Comparison of ENCODE assay signal across 1 cellular context in the genomic region with DNA sequence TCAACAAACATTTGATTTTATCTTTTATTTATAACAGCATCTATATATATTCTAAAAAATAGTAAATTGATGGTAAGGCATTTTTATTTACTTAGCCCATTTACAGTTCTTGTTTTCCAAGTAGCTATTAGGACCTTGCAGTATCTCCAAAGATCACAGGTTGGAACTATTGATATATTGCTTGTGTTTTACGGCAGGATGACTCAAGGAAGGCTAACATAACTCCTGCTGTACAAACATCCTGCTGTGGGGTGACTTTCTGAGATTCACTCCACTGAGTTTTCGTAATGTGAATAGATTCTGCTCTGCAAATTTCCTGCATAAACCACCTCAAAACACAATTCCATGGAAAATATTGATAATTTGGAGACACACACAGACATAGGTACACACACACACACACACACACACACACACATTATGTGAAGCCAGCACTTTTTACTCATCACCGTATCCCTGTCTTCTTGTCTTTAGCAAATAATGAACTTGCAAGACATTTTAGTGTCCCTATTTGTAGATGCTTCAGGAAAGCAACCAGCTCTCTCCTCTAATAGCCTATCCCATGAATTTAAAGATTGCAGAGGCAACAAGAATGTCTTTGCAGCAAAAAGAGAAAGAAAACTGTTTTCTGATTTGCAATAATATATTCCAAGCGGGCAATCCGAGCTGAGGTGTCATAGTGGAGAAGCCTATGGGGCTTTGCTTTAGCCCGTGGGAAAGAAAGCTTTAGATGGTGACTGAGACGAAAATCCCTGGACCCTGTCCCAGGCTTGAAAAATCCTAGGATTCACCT.
TF ChIP-seq lines count a peak whose summit lies in the region.

No MANE protein-coding gene starts in this region.

TF ChIP-seq in WTC11, 78 proteins besides CTCF, POLR2A, EP300 and RAD21 (continued from another document):
- TF ChIP-seq, protein P1, sequence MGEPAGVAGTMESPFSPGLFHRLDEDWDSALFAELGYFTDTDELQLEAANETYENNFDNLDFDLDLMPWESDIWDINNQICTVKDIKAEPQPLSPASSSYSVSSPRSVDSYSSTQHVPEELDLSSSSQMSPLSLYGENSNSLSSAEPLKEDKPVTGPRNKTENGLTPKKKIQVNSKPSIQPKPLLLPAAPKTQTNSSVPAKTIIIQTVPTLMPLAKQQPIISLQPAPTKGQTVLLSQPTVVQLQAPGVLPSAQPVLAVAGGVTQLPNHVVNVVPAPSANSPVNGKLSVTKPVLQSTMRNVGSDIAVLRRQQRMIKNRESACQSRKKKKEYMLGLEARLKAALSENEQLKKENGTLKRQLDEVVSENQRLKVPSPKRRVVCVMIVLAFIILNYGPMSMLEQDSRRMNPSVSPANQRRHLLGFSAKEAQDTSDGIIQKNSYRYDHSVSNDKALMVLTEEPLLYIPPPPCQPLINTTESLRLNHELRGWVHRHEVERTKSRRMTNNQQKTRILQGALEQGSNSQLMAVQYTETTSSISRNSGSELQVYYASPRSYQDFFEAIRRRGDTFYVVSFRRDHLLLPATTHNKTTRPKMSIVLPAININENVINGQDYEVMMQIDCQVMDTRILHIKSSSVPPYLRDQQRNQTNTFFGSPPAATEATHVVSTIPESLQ (CRISPR knock-in tag; IDR thresholded peaks at IDR 0.05) = no peak
- no peak for TF ChIP-seq MXD4 (CRISPR knock-in tag; IDR thresholded peaks at IDR 0.05; ENCODE audit: borderline replicate concordance)
